In the genomic region with DNA sequence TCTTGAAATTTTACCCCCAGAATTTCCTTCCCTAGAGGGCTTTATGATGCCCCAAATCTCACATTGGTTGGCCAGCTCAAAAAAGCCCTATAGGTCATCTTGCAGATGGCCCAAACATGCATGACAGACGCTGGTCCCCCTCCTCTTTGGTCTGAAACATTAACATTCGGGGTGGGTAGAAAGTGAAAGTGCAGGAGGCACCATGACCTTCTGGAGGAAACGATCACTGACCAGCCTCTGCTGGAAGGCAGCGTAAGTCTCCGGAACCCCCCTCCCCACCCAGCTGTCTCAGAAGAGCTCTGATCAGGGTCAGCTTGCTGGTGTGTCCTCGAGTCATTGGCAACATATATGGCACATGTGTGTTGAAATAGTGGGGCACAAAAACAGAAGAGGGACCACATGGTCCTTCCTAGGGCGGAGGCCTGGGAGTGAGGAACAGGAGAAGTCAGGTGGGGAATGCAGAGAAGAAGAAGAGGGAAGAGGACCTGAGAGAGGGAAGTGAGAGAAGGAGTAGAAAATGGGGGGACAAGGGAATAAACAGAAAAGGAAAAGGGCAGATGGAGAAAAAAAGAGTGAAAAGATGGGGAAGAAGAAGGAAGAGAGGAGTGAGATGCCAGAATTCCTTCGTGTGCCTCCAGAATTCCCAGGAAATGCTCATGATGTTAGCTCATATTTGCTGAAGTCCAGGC, we compare ENCODE assay signal across 28 cellular contexts. TPM values are rescaled to one million over a fixed set of nuclear protein-coding genes. Genes with fewer than 3 reads are reported as not detected.
DNase-seq lines count a peak whose midpoint lies in the region; ATAC-seq and TF ChIP-seq lines count a peak whose summit lies in the region.
"Had no signal": no experiment of that assay in that cellular context is flagged by ENCODE, and none has a peak within 500 bp of the region (broad histone marks: within the 10 kb centered on the region; RNA-seq: fewer than 3 reads in every experiment).

No MANE protein-coding gene starts in this region.

- H3K4me1 ChIP-seq in ACC112 (ENCODE audit: control insufficient read depth, insufficient read depth, low read length, unreplicated experiment): peaks cover 26% of the 10 kb centered on the region
- H3K4me1 ChIP-seq: stomach had no signal

- H3K27me3 Mint-ChIP-seq in natural killer cell (ENCODE audit: low read depth in 2 of 2): peaks cover 11 to 21% of the 10 kb centered on the region in 2 donors

- H3K27ac ChIP-seq in ACC112 (ENCODE audit: low read depth, low read length) (peak overlapping the region; percentile 18; the same call in 1 of the 2 replicates), brain microvascular endothelial cell (peak overlapping the region; percentile 38)
- H3K27ac ChIP-seq: BLaER1 treated with 17β-estradiol and CSF1 and Interleukin-3, amounts not matched to agents 10 nM and 100 nM; stomach had no signal

- H3K4me3 ChIP-seq in ACC112 (ENCODE audit: low read depth, low read length) (peak overlapping the region; percentile 67), MG63 (peak overlapping the region; percentile 7; the same call in 1 of the 2 replicates), brain microvascular endothelial cell (ENCODE audit: low read depth, low read length) (peak overlapping the region; percentile 12)
- H3K4me3 ChIP-seq: BLaER1 treated with 17β-estradiol and CSF1 and Interleukin-3, amounts not matched to agents 10 nM and 100 nM; stomach had no signal

- in situ Hi-C loops in brain microvascular endothelial cell (cut with HindIII; ENCODE audit: low pct_ligation_motif_present, low sequenced_read_pairs): no loop called here

- H3K9me3 ChIP-seq in MG63: no peaks in the 10 kb centered on the region
- H3K9me3 ChIP-seq: BLaER1 treated with 17β-estradiol and CSF1 and Interleukin-3, amounts not matched to agents 10 nM and 100 nM; stomach had no signal

- no peaks in the 10 kb centered on the region for H3K79me2 ChIP-seq in ACC112 (ENCODE audit: control insufficient read depth, insufficient read depth, low read length, unreplicated experiment)

- no peaks in the 10 kb centered on the region for H3K36me3 ChIP-seq in ACC112 (ENCODE audit: insufficient read depth, low read length)
- no peaks in the 10 kb centered on the region for H3K36me3 ChIP-seq in MG63
- H3K36me3 ChIP-seq in brain microvascular endothelial cell (replicated peaks): no peaks in the 10 kb centered on the region
- H3K36me3 ChIP-seq: BLaER1 treated with 17β-estradiol and CSF1 and Interleukin-3, amounts not matched to agents 10 nM and 100 nM; stomach had no signal

- H3K27me3 ChIP-seq in ACC112 (ENCODE audit: insufficient read depth, low read length): no peaks in the 10 kb centered on the region
- no peaks in the 10 kb centered on the region for H3K27me3 ChIP-seq in MG63
- H3K27me3 ChIP-seq in brain microvascular endothelial cell (replicated peaks): no peaks in the 10 kb centered on the region
- H3K27me3 ChIP-seq: BLaER1 treated with 17β-estradiol and CSF1 and Interleukin-3, amounts not matched to agents 10 nM and 100 nM; stomach had no signal

- peak overlapping the region in 1 of 2 donors; percentile 29 for H3K27ac Mint-ChIP-seq in natural killer cell
- H3K27ac Mint-ChIP-seq: memory B cell had no signal

- ATAC-seq in natural killer cell: no peak
- no peak for ATAC-seq in GM21528 (IDR thresholded peaks at IDR 0.05; ENCODE audit: low FRiP score, unreplicated experiment)
- ATAC-seq in GM18520 (IDR thresholded peaks at IDR 0.05; ENCODE audit: unreplicated experiment): no peak
- ATAC-seq in HG03521 (IDR thresholded peaks at IDR 0.05; ENCODE audit: unreplicated experiment): no peak
- ATAC-seq: naive thymus-derived CD8-positive, alpha-beta T cell had no signal

- peak overlapping the region; percentile 28 for H3K4me3 Mint-ChIP-seq in natural killer cell
- H3K4me3 Mint-ChIP-seq: central memory CD8-positive, alpha-beta T cell; memory B cell had no signal

- DNase-seq in MG63 (no peak), brain microvascular endothelial cell (no peak), natural killer cell (no peak), activated gamma-delta T cell (lab: John Stamatoyannopoulos, UW) (no peak)
- DNase-seq: activated CD4-positive, alpha-beta T cell treated with anti-CD3 and anti-CD28 coated beads for 4 hours; activated CD8-positive, alpha-beta memory T cell treated with anti-CD3 and anti-CD28 coated beads, Interleukin-2, amount 50 U/mL, for 4 hours; activated gamma-delta T cell treated with Interleukin-2 at 50 U/mL for 16 hours; effector CD4-positive, alpha-beta T cell; erythroblast; Kasumi-1; naive thymus-derived CD8-positive, alpha-beta T cell; NCI-H1092; NCI-H2029; NCI-H82; small intestine; stimulated activated CD4-positive, alpha-beta T cell treated with anti-CD3 and anti-CD28 coated beads, Interleukin-4, amount 100 ng/mL, for 1 hour; stomach; T-helper 1 cell had no signal

- TF ChIP-seq CTCF in brain microvascular endothelial cell (IDR thresholded peaks at IDR 0.05; ENCODE audit: low read depth, low read length, missing control alignments) (no peak), natural killer cell (IDR thresholded peaks at IDR 0.05) (no peak)

- no peaks in the 10 kb centered on the region for H3K9me3 Mint-ChIP-seq in natural killer cell
- H3K9me3 Mint-ChIP-seq: central memory CD8-positive, alpha-beta T cell had no signal

- H3K36me3 Mint-ChIP-seq in natural killer cell: no peaks in the 10 kb centered on the region
- H3K36me3 Mint-ChIP-seq: naive thymus-derived CD8-positive, alpha-beta T cell had no signal

- intact Hi-C loops in natural killer cell (cut with micrococcal nuclease): no loop called here

- peak overlapping the region; percentile 95 for H2AFZ ChIP-seq in ACC112 (ENCODE audit: low read length, unreplicated experiment)

- peaks cover 10 to 11% of the 10 kb centered on the region in 2 donors for H3K4me1 Mint-ChIP-seq in natural killer cell
- H3K4me1 Mint-ChIP-seq: central memory CD8-positive, alpha-beta T cell had no signal

RNA-seq across cellular contexts. Expression of a gene that starts 46.2 kb away (rescaled TPM):
- total RNA-seq in MG63 (2014; rRNA removed; shearing (Covaris generic); ENCODE audit: low replicate concordance): 0.63 TPM in 1 of 2 replicates, not detected in the other
- total RNA-seq in natural killer cell: not detected
- total RNA-seq: naive thymus-derived CD8-positive, alpha-beta T cell; OCI-LY7; posterior vena cava; Right ventricle myocardium superior had no signal

Comparison
In these comparisons a context has a peak if more than half of its experiments do, and no peak if none do; other contexts are left out.
1. H3K4me3 ChIP-seq: peak in every context shown above with its lines; median percentile 67 in ACC112; 12 in brain microvascular endothelial cell; 7 in MG63.